In genomic region chr19:58304748-58305064, GRCh38 we compare ENCODE assay signal across 6 cellular contexts. TPM values are rescaled to one million over a fixed set of nuclear protein-coding genes. Genes with fewer than 3 reads are reported as not detected.
DNase-seq lines count a peak whose midpoint lies in the region; ATAC-seq and TF ChIP-seq lines count a peak whose summit lies in the region.

No MANE protein-coding gene starts in this region.

- peaks cover 44% of the 10 kb centered on the region for H3K9me3 Mint-ChIP-seq in dendritic cell treated with granulocyte-macrophage colony-stimulating factor and Interleukin-4, amounts not matched to agents 40 ng/mL and 50 ng/mL, for 4 days

- H3K27ac Mint-ChIP-seq in dendritic cell treated with granulocyte-macrophage colony-stimulating factor and Interleukin-4, amounts not matched to agents 40 ng/mL and 50 ng/mL, for 4 days: peak overlapping the region; percentile 97

- peak; percentile 10 for ATAC-seq in HG03432 (IDR thresholded peaks at IDR 0.05; ENCODE audit: unreplicated experiment)
- ATAC-seq in psoas muscle: peak; percentile 10 to 55 (median 26)
- ATAC-seq in HG03521 (IDR thresholded peaks at IDR 0.05; ENCODE audit: unreplicated experiment): no peak
- ATAC-seq in HG03457 (IDR thresholded peaks at IDR 0.05; ENCODE audit: unreplicated experiment): no peak
- ATAC-seq in GM21526 (IDR thresholded peaks at IDR 0.05; ENCODE audit: low FRiP score, unreplicated experiment): no peak

- peak overlapping the region; percentile 93 for H3K27ac ChIP-seq in psoas muscle

- H3K36me3 Mint-ChIP-seq in dendritic cell treated with granulocyte-macrophage colony-stimulating factor and Interleukin-4, amounts not matched to agents 40 ng/mL and 50 ng/mL, for 4 days (ENCODE audit: low read depth): peaks cover 95% of the 10 kb centered on the region

- peaks cover 2 to 45% of the 10 kb centered on the region in 2 donors for H3K36me3 ChIP-seq in psoas muscle (ENCODE audit: insufficient read depth in 1 of 2, low read depth in 1 of 2)

- no peak for TF ChIP-seq CTCF in psoas muscle (IDR thresholded peaks at IDR 0.05)

- 13 to 27% (median 15%) methylated on average over 7 of the region's 7 CpGs for WGBS in psoas muscle, 3 donors

- DNase-seq in psoas muscle: no peak

- peak overlapping the region; percentile 89 for H3K4me3 ChIP-seq in psoas muscle

- H3K27me3 Mint-ChIP-seq in dendritic cell treated with granulocyte-macrophage colony-stimulating factor and Interleukin-4, amounts not matched to agents 40 ng/mL and 50 ng/mL, for 4 days: no peaks in the 10 kb centered on the region

- H3K4me1 Mint-ChIP-seq in dendritic cell treated with granulocyte-macrophage colony-stimulating factor and Interleukin-4, amounts not matched to agents 40 ng/mL and 50 ng/mL, for 4 days (ENCODE audit: low read depth): peaks cover 14% of the 10 kb centered on the region

- H3K27me3 ChIP-seq in psoas muscle (ENCODE audit: insufficient read depth in 3 of 3, low read length in 2 of 3): peaks cover 0 to 1% (median 0%) of the 10 kb centered on the region in 3 donors

- H3K4me3 Mint-ChIP-seq in dendritic cell treated with granulocyte-macrophage colony-stimulating factor and Interleukin-4, amounts not matched to agents 40 ng/mL and 50 ng/mL, for 4 days: peak overlapping the region; percentile 95

- intact Hi-C loops in dendritic cell treated with granulocyte-macrophage colony-stimulating factor and Interleukin-4, amounts not matched to agents 40 ng/mL and 50 ng/mL, for 4 days (cut with micrococcal nuclease): loop anchor here (1.0 to 2.0 kb wide), 5 partner anchors 23 to 121 kb away; partner anchors contain the start of genes RPS5, ZNF274 and ZNF497
- intact Hi-C loops in psoas muscle (cut with DNase I): loop anchor here in 1 of 2 donors (5.0 kb wide), 1 partner anchor 58 kb away; the partner anchor contains the start of gene ZNF497

- peaks cover 16% of the 10 kb centered on the region for H3K9me3 ChIP-seq in psoas muscle

- peaks cover 9% of the 10 kb centered on the region for H3K4me1 ChIP-seq in psoas muscle

RNA-seq across cellular contexts. Expression of gene ERVK3-1, which starts 0.5 kb away (rescaled TPM):
- total RNA-seq in psoas muscle: 10 to 100 TPM; 13.9 to 33.3 (median 16.4) TPM
- polyA plus RNA-seq in psoas muscle: 10 to 100 TPM; 29.5 to 81.0 (median 77.4) TPM

RNA-seq across cellular contexts. Expression of gene ZSCAN22, which starts 22.1 kb away (rescaled TPM):
- 1 to 10 TPM; 2.0 to 3.1 (median 2.4) TPM for total RNA-seq in psoas muscle
- polyA plus RNA-seq in psoas muscle: 1 to 10 TPM; 1.1 to 1.8 (median 1.8) TPM

RNA-seq across cellular contexts. Expression of gene ZNF8, which starts 26.0 kb away (rescaled TPM):
- 1 to 10 TPM; 1.5 to 2.5 (median 2.0) TPM for total RNA-seq in psoas muscle
- 1 to 10 TPM in 1 of 3 donors, under 1 TPM in 2; 0.35 to 1.3 (median 0.86) TPM for polyA plus RNA-seq in psoas muscle

RNA-seq across cellular contexts. Expression of gene A1BG, which starts 48.6 kb away (rescaled TPM):
- 1 to 10 TPM; 1.6 to 5.4 (median 3.8) TPM for total RNA-seq in psoas muscle
- 10 to 100 TPM in 2 of 3 donors, 1 to 10 TPM in 1; 5.2 to 12.0 (median 10.0) TPM for polyA plus RNA-seq in psoas muscle

RNA-seq across cellular contexts. Expression of gene ZNF497, which starts 57.8 kb away (rescaled TPM):
- under 1 TPM; 0.08 to 0.30 (median 0.18) TPM for total RNA-seq in psoas muscle
- under 1 TPM; 0.13 to 0.43 (median 0.30) TPM for polyA plus RNA-seq in psoas muscle

Comparison
In these comparisons a context has a peak if more than half of its experiments do, and no peak if none do; other contexts are left out.
1. ATAC-seq: peak in HG03432 (single experiment) and psoas muscle (4 of 4); none in HG03521 (single experiment), HG03457 (single experiment) and GM21526 (single experiment).